ENCODE assay signal across 1 cellular context in genomic region chr19:54429545-54430227, GRCh38.
TF ChIP-seq lines count a peak whose summit lies in the region.

No MANE protein-coding gene starts in this region.

TF ChIP-seq in H1, 55 proteins besides CTCF, POLR2A, EP300 and RAD21:
- TF ChIP-seq HDAC6 (IDR thresholded peaks at IDR 0.05; ENCODE audit: low read depth, low read length): no peak
- no peak for TF ChIP-seq CTBP2 (IDR thresholded peaks at IDR 0.05; ENCODE audit: borderline replicate concordance, insufficient read depth, insufficient read length, low read length)
- no peak for TF ChIP-seq EZH2 (IDR thresholded peaks at IDR 0.05; ENCODE audit: low read depth, low read length, severe bottlenecking)
- TF ChIP-seq POU5F1 (IDR thresholded peaks at IDR 0.05; ENCODE audit: low read depth, low read length): no peak
- TF ChIP-seq TAF7 (optimal IDR thresholded peaks at IDR 0.05; ENCODE audit: borderline replicate concordance, low read depth, low read length): no peak
